Comparison of ENCODE assay signal across 2 cellular contexts in genomic region chr6:53493635-53494025, GRCh38.
TF ChIP-seq lines count a peak whose summit lies in the region.

No MANE protein-coding gene starts in this region.

TF ChIP-seq in SK-N-SH, 30 proteins besides CTCF, POLR2A, EP300 and RAD21 (continued from another document):
- no peak for TF ChIP-seq RFX5 (IDR thresholded peaks at IDR 0.05; ENCODE audit: low read length)

TF ChIP-seq in SK-N-SH treated with all-trans-retinoic acid at 6 μM for 48 hours, 23 proteins besides CTCF, POLR2A, EP300 and RAD21 (continued from another document):
- TF ChIP-seq POU6F1 (CRISPR knock-in tag; IDR thresholded peaks at IDR 0.05; ENCODE audit: borderline replicate concordance, low read depth) (no peak), ZFP3 (CRISPR knock-in tag; IDR thresholded peaks at IDR 0.05) (no peak), GLIS3 (CRISPR knock-in tag; IDR thresholded peaks at IDR 0.05) (no peak)
